Comparison of ENCODE assay signal across 8 cellular contexts in the genomic region with DNA sequence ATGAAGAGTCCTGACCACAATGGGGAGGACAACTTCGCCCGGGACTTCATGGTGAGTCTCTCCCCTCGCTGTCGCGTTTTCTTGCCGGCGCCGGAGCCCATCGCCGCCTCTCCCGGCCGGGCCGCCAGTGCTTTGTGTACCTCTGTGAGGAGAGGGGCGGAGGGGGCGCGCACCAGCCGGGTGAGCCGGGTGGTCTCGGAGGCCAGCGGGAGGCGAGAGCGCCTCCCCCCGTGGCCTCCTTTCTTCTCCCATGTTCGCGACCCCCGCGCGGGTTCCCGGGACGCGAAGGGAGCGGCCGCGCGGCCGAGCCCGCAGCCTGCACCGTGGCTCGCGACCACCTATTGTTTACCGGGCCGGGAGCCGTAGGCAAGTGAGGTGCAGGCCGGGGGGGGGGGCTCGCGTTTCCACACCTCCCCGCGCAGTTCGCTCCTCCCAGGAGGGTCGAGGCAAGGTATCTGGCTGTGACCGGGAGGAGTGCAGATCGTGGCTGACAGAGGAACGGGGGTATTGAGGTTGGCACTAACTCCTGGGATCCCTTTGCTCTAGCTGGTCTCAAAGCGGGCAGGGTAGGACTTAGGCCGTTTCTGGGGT. TPM values are rescaled to one million over a fixed set of nuclear protein-coding genes. Genes with fewer than 3 reads are reported as not detected.
A peak's percentile ranks its signal among the peaks of the same experiment; 100 is the strongest.
DNase-seq lines count a peak whose midpoint lies in the region; ATAC-seq and TF ChIP-seq lines count a peak whose summit lies in the region.

No MANE protein-coding gene starts in this region.

- H3K27ac Mint-ChIP-seq in neural progenitor cell = peak overlapping the region; percentile 98

- no peaks in the 10 kb centered on the region for H3K9me3 ChIP-seq in neural progenitor cell (ENCODE audit: low read depth)
- no peaks in the 10 kb centered on the region for H3K9me3 ChIP-seq in transverse colon

- peaks cover 42% of the 10 kb centered on the region for H4K20me1 ChIP-seq in neural progenitor cell (ENCODE audit: low read depth)

- peaks cover 7% of the 10 kb centered on the region for H3K9me3 Mint-ChIP-seq in neural progenitor cell

- peak; percentile 42 for TF ChIP-seq POLR2A in transverse colon (IDR thresholded peaks at IDR 0.05)

- peaks cover 6% of the 10 kb centered on the region for H3K27me3 Mint-ChIP-seq in neural progenitor cell (ENCODE audit: insufficient read depth, low read depth)

- H3K4me3 Mint-ChIP-seq in neural progenitor cell = peak overlapping the region; percentile 96

- DNase-seq in NOMO-1 treated with DMSO at 0.1 percent for 48 hours (lab: John Stamatoyannopoulos, UW; ENCODE audit: unreplicated experiment) (peak; percentile 78), fibroblast of pulmonary artery (ENCODE audit: low read depth) (no peak), neural progenitor cell (ENCODE audit: low spot score) (peak; percentile 77), transverse colon (peak; percentile 47)
- DNase-seq in activated T-helper 9 cell treated with anti-CD3 and anti-CD28 coated beads, Interleukin-2, amount 50 U/mL, for 16 hours (ENCODE audit: low read depth) = peak; percentile 19

- peak overlapping the region; percentile 82 for H2AFZ ChIP-seq in neural progenitor cell (replicated peaks)

- H3K4me1 Mint-ChIP-seq in neural progenitor cell = peaks cover 19% of the 10 kb centered on the region

- WGBS in transverse colon (ENCODE audit: low coverage in 1 of 2), 2 donors = 0% methylated on average over 12 of the region's 55 CpGs; no CpG with 5 or more reads in 1 of the 2 donors

- no peaks in the 10 kb centered on the region for H3K27me3 ChIP-seq in neural progenitor cell
- H3K27me3 ChIP-seq in transverse colon = no peaks in the 10 kb centered on the region

- H3K27ac ChIP-seq in neural progenitor cell (peak overlapping the region; percentile 96), transverse colon (peak overlapping the region; percentile 93 to 99 (median 97))

- peaks cover 56% of the 10 kb centered on the region for H3K79me2 ChIP-seq in neural progenitor cell (ENCODE audit: low read depth)

- peak overlapping the region; percentile 99 for H3K4me3 ChIP-seq in fibroblast of pulmonary artery (replicated peaks; ENCODE audit: low read depth, low read length)
- H3K4me3 ChIP-seq in neural progenitor cell = peak overlapping the region; percentile 99
- peak overlapping the region; percentile 75 to 95 (median 85) for H3K4me3 ChIP-seq in transverse colon

- peaks cover 14% of the 10 kb centered on the region for H3K36me3 Mint-ChIP-seq in neural progenitor cell

- peaks cover 35% of the 10 kb centered on the region for H3F3A ChIP-seq in neural progenitor cell (ENCODE audit: low read depth)

- no peak for TF ChIP-seq EP300 in transverse colon (IDR thresholded peaks at IDR 0.05; ENCODE audit: low read depth)

- ATAC-seq in GM18498 (IDR thresholded peaks at IDR 0.05; ENCODE audit: unreplicated experiment) (peak; percentile 20), HG03064 (IDR thresholded peaks at IDR 0.05; ENCODE audit: low read depth, unreplicated experiment) (peak; percentile 12), GM19452 (IDR thresholded peaks at IDR 0.05; ENCODE audit: unreplicated experiment) (no peak)

- intact Hi-C loops in transverse colon (cut with DNase I; ENCODE audit: low total_unique reads) = loop anchor here (10.0 kb wide), 1 partner anchor 113 kb away; no protein-coding TSS in a partner anchor

- peaks cover 4% of the 10 kb centered on the region for H3K4me1 ChIP-seq in neural progenitor cell
- peaks cover 10 to 43% (median 22%) of the 10 kb centered on the region in 4 donors for H3K4me1 ChIP-seq in transverse colon

- no peaks in the 10 kb centered on the region for H3K36me3 ChIP-seq in neural progenitor cell
- no peaks in the 10 kb centered on the region for H3K36me3 ChIP-seq in transverse colon

- in situ Hi-C loops in transverse colon (cut with MboI; ENCODE audit: low pct_ligation_motif_present in 1 of 4, low pct_unique_long_range_greater_than_20kb in 1 of 4, low sequenced_read_pairs in 3 of 4) = no loop called here

- H3K4me2 ChIP-seq in neural progenitor cell = peak overlapping the region; percentile 86

- TF ChIP-seq CTCF in fibroblast of pulmonary artery (IDR thresholded peaks at IDR 0.05; ENCODE audit: low read length, missing control alignments) = no peak
- no peak for TF ChIP-seq CTCF in neural progenitor cell (IDR thresholded peaks at IDR 0.05)
- TF ChIP-seq CTCF in transverse colon (IDR thresholded peaks at IDR 0.05) = no peak

- peak overlapping the region; percentile 79 for H3K9ac ChIP-seq in neural progenitor cell

RNA-seq across cellular contexts. Expression of gene PTPN12, which starts 0.6 kb away (rescaled TPM):
- 46.3 and 86.6 TPM in 2 replicates for total RNA-seq in neural progenitor cell (ENCODE audit: low replicate concordance)
- total RNA-seq in transverse colon = 100 to 1,000 TPM in 1 of 4 donors, 10 to 100 TPM in 3; 46.8 to 103 (median 70.6) TPM
